ENCODE assay signal across 13 cellular contexts in genomic region chr12:47383942-47384341, GRCh38.
DNase-seq lines count a peak whose midpoint lies in the region; ATAC-seq and TF ChIP-seq lines count a peak whose summit lies in the region.
"Had no signal": no experiment of that assay in that cellular context is flagged by ENCODE, and none has a peak within 500 bp of the region (broad histone marks: within the 10 kb centered on the region; RNA-seq: fewer than 3 reads in every experiment).

No MANE protein-coding gene starts in this region.

- no peaks in the 10 kb centered on the region for H3K9me2 ChIP-seq in PC-3 (replicated peaks; ENCODE audit: low read length)

- no peak overlapping the region for H3K4me3 ChIP-seq in PC-3 (ENCODE audit: low read length)
- H3K4me3 ChIP-seq: esophagus muscularis mucosa had no signal

- intact Hi-C loops in PC-3 (cut with micrococcal nuclease), result no loop called here

- H3K36me3 ChIP-seq in PC-3 (ENCODE audit: low read depth, low read length), result no peaks in the 10 kb centered on the region
- H3K36me3 ChIP-seq: esophagus muscularis mucosa had no signal

- POLR2A ChIA-PET in PC-3 (lab: Charles Lee; ENCODE audit: unreplicated experiment) (no interaction called here), RWPE1 (lab: Yijun Ruan, JAX; ENCODE audit: low non-redundant PET) (no interaction called here)

- H3K79me2 ChIP-seq in PC-3 (ENCODE audit: low read length), result no peaks in the 10 kb centered on the region

- H3K36me3 Mint-ChIP-seq in activated T-cell treated with anti-CD3 and anti-CD28 coated beads, Interleukin-2, amount 50 U/mL, for 24 hours (ENCODE audit: low read depth), result peaks cover 24% of the 10 kb centered on the region
- peaks cover 2% of the 10 kb centered on the region for H3K36me3 Mint-ChIP-seq in activated T-cell treated with anti-CD3 and anti-CD28 coated beads, Interleukin-2, amount 50 U/mL, for 4 hours (ENCODE audit: insufficient read depth)
- no peaks in the 10 kb centered on the region for H3K36me3 Mint-ChIP-seq in stimulated activated memory B cell treated with anti-CD40 and anti-IgM and Interleukin-4, amounts not matched to agents 10 μg/mL and 1 μg/mL and 100 μg/mL, for 72 hours

- DNase-seq in activated T-cell treated with anti-CD3 and anti-CD28 coated beads, Interleukin-2, amount 50 U/mL, for 24 hours, result no peak
- no peak for DNase-seq in activated T-cell treated with anti-CD3 and anti-CD28 coated beads, Interleukin-2, amount 50 U/mL, for 4 hours
- peak; percentile 47 for DNase-seq in PC-3
- no peak for DNase-seq in epithelial cell of prostate (ENCODE audit: low read depth, low spot score)
- DNase-seq in RWPE1 (ENCODE audit: low spot score), result no peak
- DNase-seq in NCI-H187 (lab: John Stamatoyannopoulos, UW), result no peak
- DNase-seq in RKO (ENCODE audit: low spot score), result no peak
- DNase-seq: activated CD8-positive, alpha-beta memory T cell treated with anti-CD3 and anti-CD28 coated beads, Interleukin-2, amount 10 ng/mL, durations not matched to agents 7 days and 5 days; DMS79 treated with DMSO at 0.1 percent for 48 hours; NCI-H1930; trophoblast cell had no signal

- H4K20me1 ChIP-seq in PC-3 (ENCODE audit: low read length), result no peaks in the 10 kb centered on the region

- no peaks in the 10 kb centered on the region for H3K27me3 ChIP-seq in PC-3 (ENCODE audit: low read length)
- H3K27me3 ChIP-seq: esophagus muscularis mucosa had no signal

- H3K4me1 Mint-ChIP-seq in activated T-cell treated with anti-CD3 and anti-CD28 coated beads, Interleukin-2, amount 50 U/mL, for 24 hours (ENCODE audit: low read depth), result peaks cover 76% of the 10 kb centered on the region
- peaks cover 60% of the 10 kb centered on the region for H3K4me1 Mint-ChIP-seq in activated T-cell treated with anti-CD3 and anti-CD28 coated beads, Interleukin-2, amount 50 U/mL, for 4 hours (ENCODE audit: low read depth)
- H3K4me1 Mint-ChIP-seq in stimulated activated memory B cell treated with anti-CD40 and anti-IgM and Interleukin-4, amounts not matched to agents 10 μg/mL and 1 μg/mL and 100 μg/mL, for 72 hours, result peaks cover 52% of the 10 kb centered on the region

- CTCF ChIA-PET in PC-3 (lab: Charles Lee), result no interaction called here
- CTCF ChIA-PET in RWPE1 (lab: Yijun Ruan, JAX), result no interaction called here

- H3K4me1 ChIP-seq in PC-3 (ENCODE audit: insufficient read depth, low read length), result peaks cover 11% of the 10 kb centered on the region

- H3K27ac Mint-ChIP-seq in activated T-cell treated with anti-CD3 and anti-CD28 coated beads, Interleukin-2, amount 50 U/mL, for 24 hours, result peak overlapping the region; percentile 81
- H3K27ac Mint-ChIP-seq in stimulated activated memory B cell treated with anti-CD40 and anti-IgM and Interleukin-4, amounts not matched to agents 10 μg/mL and 1 μg/mL and 100 μg/mL, for 72 hours, result peak overlapping the region; percentile 60
- H3K27ac Mint-ChIP-seq: activated CD8-positive, alpha-beta memory T cell treated with anti-CD3 and anti-CD28 coated beads, Interleukin-2, amount 10 ng/mL, durations not matched to agents 7 days and 5 days had no signal

- no peaks in the 10 kb centered on the region for H3F3A ChIP-seq in PC-3 (ENCODE audit: low read length, unreplicated experiment)

- H2AFZ ChIP-seq in PC-3 (ENCODE audit: low read length), result no peak overlapping the region

- H3K27ac ChIP-seq in PC-3 (ENCODE audit: low read length), result no peak overlapping the region
- peak overlapping the region; percentile 0 for H3K27ac ChIP-seq in epithelial cell of prostate
- no peak overlapping the region for H3K27ac ChIP-seq in RWPE1
- H3K27ac ChIP-seq: esophagus muscularis mucosa had no signal

- no TSS peak for BruUV-seq in PC-3 (replicated peaks; lab: Mats Ljungman, UMichigan)

- no peak for ATAC-seq in activated T-cell treated with anti-CD3 and anti-CD28 coated beads, Interleukin-2, amount 50 U/mL, for 4 hours
- peak; percentile 43 for ATAC-seq in PC-3
- ATAC-seq in stimulated activated memory B cell treated with anti-CD40 and anti-IgM and Interleukin-4, amounts not matched to agents 10 μg/mL and 1 μg/mL and 100 μg/mL, for 72 hours, result no peak
- ATAC-seq: activated CD8-positive, alpha-beta memory T cell treated with anti-CD3 and anti-CD28 coated beads, Interleukin-2, amount 10 ng/mL, durations not matched to agents 7 days and 5 days had no signal

- H3K9me3 Mint-ChIP-seq in activated T-cell treated with anti-CD3 and anti-CD28 coated beads, Interleukin-2, amount 50 U/mL, for 24 hours, result peaks cover 21% of the 10 kb centered on the region
- no peaks in the 10 kb centered on the region for H3K9me3 Mint-ChIP-seq in activated T-cell treated with anti-CD3 and anti-CD28 coated beads, Interleukin-2, amount 50 U/mL, for 4 hours
- H3K9me3 Mint-ChIP-seq in stimulated activated memory B cell treated with anti-CD40 and anti-IgM and Interleukin-4, amounts not matched to agents 10 μg/mL and 1 μg/mL and 100 μg/mL, for 72 hours, result peaks cover 3% of the 10 kb centered on the region

- H3K4me2 ChIP-seq in PC-3 (ENCODE audit: low read length), result no peak overlapping the region

- TF ChIP-seq CTCF in PC-3 (conservative IDR thresholded peaks at IDR 0.05; ENCODE audit: low read depth, low read length) (no peak), RWPE1 (conservative IDR thresholded peaks at IDR 0.05; ENCODE audit: low read depth) (no peak)

- no peak overlapping the region for H3K9ac ChIP-seq in PC-3 (ENCODE audit: low read length)

- H3K4me3 Mint-ChIP-seq in activated T-cell treated with anti-CD3 and anti-CD28 coated beads, Interleukin-2, amount 50 U/mL, for 24 hours, result no peak overlapping the region
- H3K4me3 Mint-ChIP-seq in activated T-cell treated with anti-CD3 and anti-CD28 coated beads, Interleukin-2, amount 50 U/mL, for 4 hours, result no peak overlapping the region
- H3K4me3 Mint-ChIP-seq in stimulated activated memory B cell treated with anti-CD40 and anti-IgM and Interleukin-4, amounts not matched to agents 10 μg/mL and 1 μg/mL and 100 μg/mL, for 72 hours, result no peak overlapping the region
- H3K4me3 Mint-ChIP-seq: activated CD8-positive, alpha-beta memory T cell treated with anti-CD3 and anti-CD28 coated beads, Interleukin-2, amount 10 ng/mL, durations not matched to agents 7 days and 5 days had no signal

- H3K9me3 ChIP-seq in PC-3 (ENCODE audit: low read length), result no peaks in the 10 kb centered on the region
- H3K9me3 ChIP-seq: esophagus muscularis mucosa had no signal

- no peaks in the 10 kb centered on the region for H3K27me3 Mint-ChIP-seq in activated T-cell treated with anti-CD3 and anti-CD28 coated beads, Interleukin-2, amount 50 U/mL, for 24 hours
- no peaks in the 10 kb centered on the region for H3K27me3 Mint-ChIP-seq in activated T-cell treated with anti-CD3 and anti-CD28 coated beads, Interleukin-2, amount 50 U/mL, for 4 hours (ENCODE audit: low read depth)
- H3K27me3 Mint-ChIP-seq in stimulated activated memory B cell treated with anti-CD40 and anti-IgM and Interleukin-4, amounts not matched to agents 10 μg/mL and 1 μg/mL and 100 μg/mL, for 72 hours, result no peaks in the 10 kb centered on the region
- H3K27me3 Mint-ChIP-seq: activated CD8-positive, alpha-beta memory T cell treated with anti-CD3 and anti-CD28 coated beads, Interleukin-2, amount 10 ng/mL, durations not matched to agents 7 days and 5 days had no signal
